Comparison of ENCODE assay signal across 12 cellular contexts in the genomic region with DNA sequence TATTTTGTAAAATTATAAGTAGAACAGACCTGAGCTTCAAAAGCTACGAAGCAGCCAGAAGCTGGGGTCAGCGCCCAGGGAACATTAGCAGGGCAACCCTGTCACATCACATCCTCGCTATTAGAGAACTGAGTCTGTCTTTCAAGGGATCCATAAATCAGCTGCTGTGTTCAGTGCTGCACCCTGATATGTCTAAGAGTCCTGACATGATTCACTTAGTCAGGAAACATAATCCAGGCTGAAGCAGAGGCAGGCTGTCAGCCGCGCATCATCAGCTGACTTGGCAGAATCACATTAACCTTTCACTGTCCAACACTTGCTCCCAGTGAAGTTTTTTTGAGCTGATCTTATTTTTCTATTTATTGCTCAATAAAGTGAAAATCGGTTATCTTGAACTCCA. TPM values are rescaled to one million over a fixed set of nuclear protein-coding genes. Genes with fewer than 3 reads are reported as not detected.
DNase-seq lines count a peak whose midpoint lies in the region; TF ChIP-seq lines count a peak whose summit lies in the region.
"Had no signal": no experiment of that assay in that cellular context is flagged by ENCODE, and none has a peak within 500 bp of the region (broad histone marks: within the 10 kb centered on the region; RNA-seq: fewer than 3 reads in every experiment).

No MANE protein-coding gene starts in this region.

- no TSS peak for BruUV-seq in Caco-2 (replicated peaks; lab: Mats Ljungman, UMichigan)

- H3K36me3 ChIP-seq in HAP-1 (replicated peaks) (no peaks in the 10 kb centered on the region), Caco-2 (ENCODE audit: control insufficient read depth, insufficient read depth, low read length) (no peaks in the 10 kb centered on the region)
- H3K36me3 ChIP-seq: thoracic aorta had no signal

- H3K27me3 ChIP-seq in HAP-1 (ENCODE audit: low read depth) = no peaks in the 10 kb centered on the region
- no peaks in the 10 kb centered on the region; the same call in 1 of the 2 replicates for H3K27me3 ChIP-seq in Caco-2 (replicated peaks; ENCODE audit: control insufficient read depth, insufficient read depth, low read length)

- intact Hi-C loops in Caco-2 (cut with micrococcal nuclease; ENCODE audit: unreplicated experiment) = loop anchor here (10.0 kb wide), 1 partner anchor 178 kb away; no protein-coding TSS in a partner anchor

- H3K9me3 ChIP-seq in HAP-1 (no peaks in the 10 kb centered on the region), Caco-2 (no peaks in the 10 kb centered on the region)
- H3K9me3 ChIP-seq: thoracic aorta had no signal

- no peaks in the 10 kb centered on the region for H3K4me1 Mint-ChIP-seq in Caco-2 (ENCODE audit: low read depth, unreplicated experiment)
- H3K4me1 Mint-ChIP-seq: activated B cell treated with CpG ODN at 0.5 μM for 24 hours had no signal

- no peaks in the 10 kb centered on the region for H3K9me3 Mint-ChIP-seq in Caco-2 (ENCODE audit: unreplicated experiment)
- H3K9me3 Mint-ChIP-seq: activated B cell treated with CpG ODN at 0.5 μM for 24 hours had no signal

- no peak overlapping the region for H3K4me3 Mint-ChIP-seq in Caco-2 (ENCODE audit: unreplicated experiment)
- H3K4me3 Mint-ChIP-seq: activated B cell treated with CpG ODN at 0.5 μM for 24 hours had no signal

- TF ChIP-seq CTCF in foreskin fibroblast (IDR thresholded peaks at IDR 0.05; ENCODE audit: low read depth, low read length) (no peak), Caco-2 (IDR thresholded peaks at IDR 0.05; ENCODE audit: insufficient read depth in 1 of 2, low read depth in 1 of 2, low read length in 1 of 2, severe bottlenecking in 1 of 2, unreplicated experiment in 1 of 2) (no peak)

- no peaks in the 10 kb centered on the region for H3K36me3 Mint-ChIP-seq in Caco-2 (ENCODE audit: insufficient read depth, unreplicated experiment)

- H3K27ac Mint-ChIP-seq in Caco-2 (ENCODE audit: unreplicated experiment) = no peak overlapping the region
- H3K27ac Mint-ChIP-seq: activated B cell treated with CpG ODN at 0.5 μM for 24 hours had no signal

- POLR2A ChIA-PET in Caco-2 (lab: Charles Lee) = no interaction called here

- CTCF ChIA-PET in Caco-2 (lab: Charles Lee) = interaction anchor here (0.7 to 1.7 kb wide), 2 partner anchors 9 to 64 kb away, joined by 3 to 7 read pairs; no protein-coding TSS in a partner anchor

- peaks cover 4% of the 10 kb centered on the region for H3K27me3 Mint-ChIP-seq in Caco-2 (ENCODE audit: insufficient read depth, unreplicated experiment)
- H3K27me3 Mint-ChIP-seq: activated B cell treated with CpG ODN at 0.5 μM for 24 hours had no signal

- H3K4me3 ChIP-seq in HAP-1 (no peak overlapping the region), foreskin fibroblast (ENCODE audit: low read depth in 1 of 2, low read length in 2 of 2) (no peak overlapping the region), Caco-2 (ENCODE audit: low read depth, low read length) (no peak overlapping the region)
- H3K4me3 ChIP-seq: thoracic aorta had no signal

- peak; percentile 21 to 30 for DNase-seq in HAP-1 (ENCODE audit: low spot score in 2 of 2)
- DNase-seq in SK-MEL-5 (ENCODE audit: low read depth, low spot score) = peak; percentile 49
- peak; percentile 48 to 74 for DNase-seq in foreskin fibroblast
- peak; percentile 74 for DNase-seq in pons (ENCODE audit: low spot score)
- DNase-seq in SHP77 treated with DMSO at 0.1 percent for 48 hours (lab: John Stamatoyannopoulos, UW) = no peak
- DNase-seq in NCI-H2029 (lab: John Stamatoyannopoulos, UW) = no peak
- DNase-seq in epidermal melanocyte (ENCODE audit: insufficient read length, low spot score) = no peak
- no peak for DNase-seq in Caco-2
- DNase-seq: activated B cell treated with CpG ODN at 0.5 μM for 24 hours; effector CD8-positive, alpha-beta T cell; MV-4-11 had no signal

- peaks cover 6% of the 10 kb centered on the region; the same call in 1 of the 2 replicates for H3K4me1 ChIP-seq in HAP-1
- H3K4me1 ChIP-seq in Caco-2 = no peaks in the 10 kb centered on the region

- in situ Hi-C loops in HAP-1 (cut with MboI; ENCODE audit: low sequenced_read_pairs) (loop anchor here (25.0 kb wide), 1 partner anchor 425 kb away; no protein-coding TSS in a partner anchor), SK-MEL-5 (cut with HindIII; ENCODE audit: low pct_unique_long_range_greater_than_20kb, low sequenced_read_pairs) (no loop called here)

RNA-seq across cellular contexts. Expression of a gene that starts 23.5 kb away (rescaled TPM):
- total RNA-seq in SK-MEL-5 (2014; rRNA removed; shearing (Covaris generic)) = 0.05 TPM in 1 of 2 replicates, not detected in the other
- 0.01 and 0.10 TPM in 2 replicates for polyA plus RNA-seq in SK-MEL-5 (2015; cell fraction: cytosol; rRNA removed)
- polyA plus RNA-seq in SK-MEL-5 (2015; cell fraction: nucleus; rRNA removed) = 0.09 and 0.33 TPM in 2 replicates
- 0.21 and 0.25 TPM in 2 replicates for total RNA-seq in Caco-2 (2022)

Comparison
In these comparisons a context has a peak if more than half of its experiments do, and no peak if none do; other contexts are left out.
1. DNase-seq: peak in HAP-1 (2 of 2), SK-MEL-5 (single experiment), foreskin fibroblast (2 of 2) and pons (single experiment); none in SHP77 treated with DMSO at 0.1 percent for 48 hours (single experiment), NCI-H2029 (single experiment), epidermal melanocyte (single experiment) and Caco-2 (0 of 2).